ENCODE assay signal across 8 cellular contexts in genomic region chr19:35719402-35720162, GRCh38. TPM values are rescaled to one million over a fixed set of nuclear protein-coding genes. Genes with fewer than 3 reads are reported as not detected.
DNase-seq lines count a peak whose midpoint lies in the region; ATAC-seq and TF ChIP-seq lines count a peak whose summit lies in the region.

No MANE protein-coding gene starts in this region.

- intact Hi-C loops in colonic mucosa (cut with DNase I), result no loop called here
- intact Hi-C loops in head of caudate nucleus (cut with DNase I), result loop anchor here (5.0 kb wide), 1 partner anchor 172 kb away; the partner anchor contains the start of gene TMEM147

- H3K4me1 Mint-ChIP-seq in naive thymus-derived CD8-positive, alpha-beta T cell, result peaks cover 23 to 59% (median 42%) of the 10 kb centered on the region in 4 donors

- no peaks in the 10 kb centered on the region for H3K9me3 ChIP-seq in colonic mucosa

- no peak for DNase-seq in LNCaP clone FGC (ENCODE audit: low read depth)
- DNase-seq in colonic mucosa, result no peak
- no peak for DNase-seq in naive thymus-derived CD8-positive, alpha-beta T cell
- no peak for DNase-seq in stimulated activated CD4-positive, alpha-beta T cell treated with anti-CD3 and anti-CD28 coated beads, Interleukin-2, amount 100 ng/mL, for 24 hours
- no peak for DNase-seq in head of caudate nucleus
- no peak for DNase-seq in 8988T

- H3K9ac ChIP-seq in colonic mucosa (ENCODE audit: low read depth in 2 of 2, low read length in 2 of 2), result no peak overlapping the region

- ATAC-seq in naive thymus-derived CD8-positive, alpha-beta T cell, result no peak
- no peak for ATAC-seq in GM19452 (IDR thresholded peaks at IDR 0.05; ENCODE audit: unreplicated experiment)

- peaks cover 18% of the 10 kb centered on the region for H3K4me1 ChIP-seq in colonic mucosa

- H3K4me3 Mint-ChIP-seq in naive thymus-derived CD8-positive, alpha-beta T cell, result peak overlapping the region; percentile 82 to 92 (median 88)

- H3K36me3 ChIP-seq in colonic mucosa, result peaks cover 9% of the 10 kb centered on the region

- no peak for TF ChIP-seq CTCF in C4-2B (conservative IDR thresholded peaks at IDR 0.05)
- no peak for TF ChIP-seq CTCF in LNCaP clone FGC (IDR thresholded peaks at IDR 0.05; ENCODE audit: control insufficient read depth, extremely low read depth, insufficient read depth)
- TF ChIP-seq CTCF in colonic mucosa (IDR thresholded peaks at IDR 0.05), result no peak

- H3K36me3 Mint-ChIP-seq in naive thymus-derived CD8-positive, alpha-beta T cell, result peaks cover 0 to 43% (median 6%) of the 10 kb centered on the region in 3 donors

- H3K9me3 Mint-ChIP-seq in naive thymus-derived CD8-positive, alpha-beta T cell, result no peaks in the 10 kb centered on the region

- H3K4me3 ChIP-seq in LNCaP clone FGC (ENCODE audit: low read depth, low read length), result peak overlapping the region; percentile 80
- H3K4me3 ChIP-seq in colonic mucosa, result peak overlapping the region; percentile 95

- H3K27me3 ChIP-seq in colonic mucosa, result no peaks in the 10 kb centered on the region

- peak overlapping the region; percentile 92 for H3K27ac ChIP-seq in C4-2B
- H3K27ac ChIP-seq in colonic mucosa, result no peak overlapping the region

- H3K27me3 Mint-ChIP-seq in naive thymus-derived CD8-positive, alpha-beta T cell, result no peaks in the 10 kb centered on the region

- H3K27ac Mint-ChIP-seq in naive thymus-derived CD8-positive, alpha-beta T cell, result peak overlapping the region in 9 of 10 donors; percentile 71 to 94 (median 90)

- POLR2A ChIA-PET in naive thymus-derived CD8-positive, alpha-beta T cell (lab: Charles Lee), result interaction anchor here (0.6 to 4.3 kb wide), 5 partner anchors 20 to 209 kb away, joined by 4 to 29 read pairs (median 6); partner anchors contain the start of genes IGFLR1, PROSER3, PSENEN and U2AF1L4

RNA-seq across cellular contexts. Expression of gene KMT2B, which starts 1.8 kb away (rescaled TPM):
- 10 to 100 TPM; 32.1 to 46.9 TPM for total RNA-seq in colonic mucosa
- total RNA-seq in naive thymus-derived CD8-positive, alpha-beta T cell, result 10 to 100 TPM; 73.9 to 79.2 TPM
- 1 to 10 TPM in 1 of 3 donors, under 1 TPM in 2; 0.60 to 2.8 (median 0.83) TPM for polyA plus RNA-seq in naive thymus-derived CD8-positive, alpha-beta T cell

RNA-seq across cellular contexts. Expression of gene ZBTB32, which starts 15.2 kb away (rescaled TPM):
- under 1 TPM in 1 of 2 donors, not detected in 1; 0.32 TPM for total RNA-seq in colonic mucosa
- total RNA-seq in naive thymus-derived CD8-positive, alpha-beta T cell, result under 1 TPM; 0.21 to 0.36 TPM
- polyA plus RNA-seq in naive thymus-derived CD8-positive, alpha-beta T cell, result under 1 TPM; 0.15 to 0.68 (median 0.43) TPM

RNA-seq across cellular contexts. Expression of gene IGFLR1, which starts 22.7 kb away (rescaled TPM):
- 1 to 10 TPM; 5.4 to 6.9 TPM for total RNA-seq in colonic mucosa
- 10 to 100 TPM; 79.8 to 82.5 TPM for total RNA-seq in naive thymus-derived CD8-positive, alpha-beta T cell
- polyA plus RNA-seq in naive thymus-derived CD8-positive, alpha-beta T cell, result 10 to 100 TPM; 70.2 to 92.7 (median 92.6) TPM

RNA-seq across cellular contexts. Expression of gene U2AF1L4, which starts 25.6 kb away (rescaled TPM):
- 10 to 100 TPM; 14.9 to 18.7 TPM for total RNA-seq in colonic mucosa
- total RNA-seq in naive thymus-derived CD8-positive, alpha-beta T cell, result 10 to 100 TPM; 52.7 to 53.1 TPM
- polyA plus RNA-seq in naive thymus-derived CD8-positive, alpha-beta T cell, result 10 to 100 TPM; 43.1 to 93.1 (median 76.6) TPM

RNA-seq across cellular contexts. Expression of gene PSENEN, which starts 25.9 kb away (rescaled TPM):
- total RNA-seq in colonic mucosa, result 10 to 100 TPM; 73.8 to 87.4 TPM
- total RNA-seq in naive thymus-derived CD8-positive, alpha-beta T cell, result 10 to 100 TPM; 23.0 to 26.2 TPM
- polyA plus RNA-seq in naive thymus-derived CD8-positive, alpha-beta T cell, result 10 to 100 TPM; 68.7 to 76.5 (median 71.2) TPM

Comparison
In these comparisons a context has a peak if more than half of its experiments do, and no peak if none do; other contexts are left out.
1. RNA of gene IGFLR1, which starts 22.7 kb away (total RNA-seq): 79.8 to 82.5 TPM in naive thymus-derived CD8-positive, alpha-beta T cell; 5.4 to 6.9 TPM in colonic mucosa; every median in the first group is over 10 times any median in the second.